In genomic region chr20:35320396-35321126, GRCh38 we compare ENCODE assay signal across 1 cellular context.
TF ChIP-seq lines count a peak whose summit lies in the region.

No MANE protein-coding gene starts in this region.

TF ChIP-seq in HepG2, 621 proteins besides CTCF, POLR2A, EP300 and RAD21 (continued from another document):
- no peak for TF ChIP-seq HNF1B (CRISPR knock-in tag; IDR thresholded peaks at IDR 0.05)
- no peak for TF ChIP-seq ATF6 (CRISPR knock-in tag; conservative IDR thresholded peaks at IDR 0.05)
TF ChIP-seq in HepG2: peak in this region for 44.
